Comparison of ENCODE assay signal across 9 cellular contexts in the genomic region with DNA sequence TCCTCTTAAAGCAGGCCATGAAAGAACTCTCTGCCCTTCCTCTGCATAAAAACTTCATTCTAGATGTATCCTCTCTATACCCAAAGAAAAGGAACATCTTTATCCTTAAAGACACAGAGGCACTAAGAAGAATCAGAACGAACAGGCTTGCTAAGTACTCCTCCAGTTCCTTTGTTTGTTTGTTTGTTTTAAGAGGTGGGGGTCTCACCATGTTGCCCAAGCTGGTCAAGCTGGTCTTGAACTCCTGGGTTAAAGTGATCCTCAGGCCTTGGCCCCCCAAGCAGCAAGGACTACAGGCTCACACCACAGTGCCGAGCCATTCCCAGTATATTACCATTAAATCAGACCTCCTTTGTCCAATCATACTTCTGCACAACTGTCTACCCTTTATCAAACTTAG. TPM values are rescaled to one million over a fixed set of nuclear protein-coding genes. Genes with fewer than 3 reads are reported as not detected.
"Had no signal": no experiment of that assay in that cellular context is flagged by ENCODE, and none has a peak within 500 bp of the region (broad histone marks: within the 10 kb centered on the region; RNA-seq: fewer than 3 reads in every experiment).

No MANE protein-coding gene starts in this region.

- FAIRE-seq: H54, K562 had no signal

- ATAC-seq: K562 had no signal

- H3K27ac ChIP-seq: HL-60 had no signal

- DNase-seq: GOT3, H9, HCEC 1CT, IMR-90, KG1 had no signal

- H3K4me3 ChIP-seq: K562 had no signal

RNA-seq across cellular contexts. Expression of gene GDF3, which starts 14.0 kb away (rescaled TPM):
- total RNA-seq: HT1080, IMR-90, K562 had no signal
- polyA plus RNA-seq: IMR-90, K562 had no signal

RNA-seq across cellular contexts. Expression of gene APOBEC1, which starts 15.8 kb away (rescaled TPM):
- total RNA-seq: H9, HT1080, IMR-90, K562 had no signal
- polyA plus RNA-seq: IMR-90, K562 had no signal

RNA-seq across cellular contexts. Expression of gene DPPA3, which starts 29.7 kb away (rescaled TPM):
- total RNA-seq: HT1080, IMR-90, K562 had no signal
- polyA plus RNA-seq: IMR-90, K562 had no signal
